Comparison of ENCODE assay signal across 8 cellular contexts in the genomic region with DNA sequence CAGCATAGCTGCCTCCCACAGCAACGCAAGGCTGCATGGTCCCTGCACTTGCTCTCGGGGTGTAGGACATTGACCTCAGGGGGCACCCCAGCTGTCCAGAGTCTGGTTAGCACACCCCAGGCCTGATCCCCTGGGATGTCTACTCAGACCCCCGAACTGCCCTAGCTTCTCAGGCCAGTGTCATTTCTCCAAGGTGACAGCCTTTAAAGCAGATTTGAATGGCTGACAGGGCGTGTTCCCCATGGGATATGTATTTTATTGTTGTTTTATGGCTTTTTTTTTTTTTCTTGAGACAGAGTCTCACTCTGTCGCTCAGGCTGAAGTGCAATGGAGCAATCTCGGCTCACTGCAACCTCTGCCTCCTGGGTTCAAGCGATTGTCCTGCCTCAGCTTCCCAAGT. TPM values are rescaled to one million over a fixed set of nuclear protein-coding genes. Genes with fewer than 3 reads are reported as not detected.
DNase-seq lines count a peak whose midpoint lies in the region; ATAC-seq and TF ChIP-seq lines count a peak whose summit lies in the region.
"Had no signal": no experiment of that assay in that cellular context is flagged by ENCODE, and none has a peak within 500 bp of the region (broad histone marks: within the 10 kb centered on the region; RNA-seq: fewer than 3 reads in every experiment).

No MANE protein-coding gene starts in this region.

- peaks cover 61% of the 10 kb centered on the region for H3K4me1 Mint-ChIP-seq in dendritic cell treated with granulocyte-macrophage colony-stimulating factor and Interleukin-4, amounts not matched to agents 40 ng/mL and 50 ng/mL, for 4 days (ENCODE audit: low read depth)
- peaks cover 58 to 87% (median 79%) of the 10 kb centered on the region in 3 donors for H3K4me1 Mint-ChIP-seq in naive B cell

- WGBS in transverse colon (ENCODE audit: low coverage in 1 of 2), 2 donors = 27 to 39% methylated on average over 4 to 7 of the region's 7 CpGs

- peaks cover 6% of the 10 kb centered on the region for H3K36me3 Mint-ChIP-seq in dendritic cell treated with granulocyte-macrophage colony-stimulating factor and Interleukin-4, amounts not matched to agents 40 ng/mL and 50 ng/mL, for 4 days (ENCODE audit: low read depth)
- H3K36me3 Mint-ChIP-seq in naive B cell = no peaks in the 10 kb centered on the region

- H3K27ac ChIP-seq in HUES6 (ENCODE audit: low read depth, low read length) (peak overlapping the region; percentile 99), transverse colon (peak overlapping the region; percentile 96 to 100 (median 98))

- no peak for ATAC-seq in naive B cell (ENCODE audit: low read depth in 2 of 2)

- DNase-seq in naive B cell = no peak
- DNase-seq in transverse colon = peak; percentile 55
- DNase-seq in EL = no peak
- DNase-seq in DMS153 (lab: John Stamatoyannopoulos, UW) = no peak
- no peak for DNase-seq in effector CD4-positive, alpha-beta T cell
- DNase-seq: NCI-H1105 treated with DMSO at 0.1 percent for 48 hours had no signal

- intact Hi-C loops in dendritic cell treated with granulocyte-macrophage colony-stimulating factor and Interleukin-4, amounts not matched to agents 40 ng/mL and 50 ng/mL, for 4 days (cut with micrococcal nuclease) = loop anchor here (2.0 kb wide), 1 partner anchor 55 kb away; no protein-coding TSS in a partner anchor
- intact Hi-C loops in transverse colon (cut with DNase I; ENCODE audit: low total_unique reads) = no loop called here

- H3K27me3 ChIP-seq in HUES6 (ENCODE audit: control insufficient read depth, insufficient read depth, low read length) (no peaks in the 10 kb centered on the region), transverse colon (no peaks in the 10 kb centered on the region)

- H3K9ac ChIP-seq in HUES6 (ENCODE audit: low read length) = peak overlapping the region; percentile 99

- H3K36me3 ChIP-seq in HUES6 (ENCODE audit: control insufficient read depth, insufficient read depth, low read length) = no peaks in the 10 kb centered on the region
- H3K36me3 ChIP-seq in transverse colon = no peaks in the 10 kb centered on the region

- H3K4me1 ChIP-seq in HUES6 (ENCODE audit: control insufficient read depth, insufficient read depth, low read length) (peaks cover 60% of the 10 kb centered on the region), transverse colon (peaks cover 42 to 81% (median 63%) of the 10 kb centered on the region in 4 donors)

- peaks cover under 1% of the 10 kb centered on the region for H3K27me3 Mint-ChIP-seq in dendritic cell treated with granulocyte-macrophage colony-stimulating factor and Interleukin-4, amounts not matched to agents 40 ng/mL and 50 ng/mL, for 4 days
- no peaks in the 10 kb centered on the region for H3K27me3 Mint-ChIP-seq in naive B cell

- H3K9me3 ChIP-seq in HUES6 (ENCODE audit: control insufficient read depth, insufficient read depth, low read depth, low read length) (no peaks in the 10 kb centered on the region), transverse colon (no peaks in the 10 kb centered on the region)

- TF ChIP-seq CTCF in transverse colon (IDR thresholded peaks at IDR 0.05) = no peak

- in situ Hi-C loops in transverse colon (cut with MboI; ENCODE audit: low pct_ligation_motif_present in 1 of 4, low pct_unique_long_range_greater_than_20kb in 1 of 4, low sequenced_read_pairs in 3 of 4) = loop anchor here in 1 of 4 donors (10.0 kb wide), 1 partner anchor 53 kb away; no protein-coding TSS in a partner anchor

- H3K4me3 ChIP-seq in HUES6 (ENCODE audit: low read depth, low read length) (peak overlapping the region; percentile 57; the same call in 1 of the 2 replicates), transverse colon (peak overlapping the region in 3 of 4 donors; percentile 37 to 46 (median 42))

- TF ChIP-seq POLR2A in transverse colon (IDR thresholded peaks at IDR 0.05) = peak; percentile 32

- H3K4me3 Mint-ChIP-seq in dendritic cell treated with granulocyte-macrophage colony-stimulating factor and Interleukin-4, amounts not matched to agents 40 ng/mL and 50 ng/mL, for 4 days = peak overlapping the region; percentile 88
- peak overlapping the region; percentile 83 to 92 (median 87) for H3K4me3 Mint-ChIP-seq in naive B cell

- peak overlapping the region; percentile 95 for H3K27ac Mint-ChIP-seq in dendritic cell treated with granulocyte-macrophage colony-stimulating factor and Interleukin-4, amounts not matched to agents 40 ng/mL and 50 ng/mL, for 4 days
- H3K27ac Mint-ChIP-seq in naive B cell = peak overlapping the region; percentile 97 to 100 (median 98)

- no peak for TF ChIP-seq EP300 in transverse colon (IDR thresholded peaks at IDR 0.05; ENCODE audit: low read depth)

- no peaks in the 10 kb centered on the region for H3K9me3 Mint-ChIP-seq in dendritic cell treated with granulocyte-macrophage colony-stimulating factor and Interleukin-4, amounts not matched to agents 40 ng/mL and 50 ng/mL, for 4 days
- peaks cover 0 to 4% (median 0%) of the 10 kb centered on the region in 7 donors for H3K9me3 Mint-ChIP-seq in naive B cell

RNA-seq across cellular contexts. Expression of a gene that starts 40.8 kb away (rescaled TPM):
- 1,000 to 10,000 TPM; 1,295 to 2,538 (median 2,137) TPM for polyA plus RNA-seq in naive B cell (ENCODE audit: low read depth in 6 of 6)
- 1,000 to 10,000 TPM in 1 of 4 donors, 100 to 1,000 TPM in 3; 478 to 1,487 (median 685) TPM for total RNA-seq in transverse colon
